ENCODE assay signal across 10 cellular contexts in the genomic region with DNA sequence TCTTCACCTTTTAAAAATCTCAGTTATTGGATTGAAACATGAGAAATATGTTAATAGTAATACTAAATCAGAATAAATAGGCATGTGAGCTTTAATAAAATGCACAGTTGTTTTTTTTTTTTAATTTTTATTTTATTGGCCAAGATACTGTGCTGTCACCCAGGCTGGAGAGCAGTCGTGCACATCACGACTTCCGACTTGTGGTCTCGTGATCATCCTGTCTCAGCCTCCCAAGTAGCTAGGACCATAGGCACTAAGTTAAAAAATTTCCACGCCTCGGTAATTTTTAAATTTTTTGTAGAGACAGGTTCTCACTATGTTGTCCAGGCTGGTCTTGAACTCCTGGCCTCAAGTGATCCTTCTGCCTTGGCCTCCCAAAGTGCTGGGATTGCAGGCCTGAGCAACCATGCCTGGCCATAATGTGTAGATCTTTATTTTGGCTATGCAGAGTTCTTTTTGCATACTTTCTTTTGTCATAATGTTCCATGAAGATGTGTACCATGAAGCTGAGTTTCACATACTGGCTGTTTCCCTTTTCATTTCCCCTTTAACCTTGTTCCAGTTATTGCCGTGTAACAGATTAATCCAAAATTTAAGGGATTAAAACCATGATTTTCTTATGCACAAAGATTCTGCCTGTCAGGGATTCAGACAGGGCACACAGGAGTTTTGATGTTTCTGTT. TPM values are rescaled to one million over a fixed set of nuclear protein-coding genes. Genes with fewer than 3 reads are reported as not detected.
A peak's percentile ranks its signal among the peaks of the same experiment; 100 is the strongest.
DNase-seq lines count a peak whose midpoint lies in the region; ATAC-seq and TF ChIP-seq lines count a peak whose summit lies in the region.
"Had no signal": no experiment of that assay in that cellular context is flagged by ENCODE, and none has a peak within 500 bp of the region (broad histone marks: within the 10 kb centered on the region; RNA-seq: fewer than 3 reads in every experiment).

No MANE protein-coding gene starts in this region.

- WGBS in right cardiac atrium, result 86% methylated on average over 7 of the region's 7 CpGs
- WGBS in urinary bladder, result 89% methylated on average over 7 of the region's 7 CpGs
- 87 to 90% methylated on average over 7 of the region's 7 CpGs for WGBS in thyroid gland, 2 donors

- H3K4me3 Mint-ChIP-seq in IgD-negative memory B cell, result peak overlapping the region in 3 of 4 donors; percentile 9 to 83 (median 65)
- peak overlapping the region in 1 of 5 experiments; percentile 28 for H3K4me3 Mint-ChIP-seq in brain

- H3K9me3 ChIP-seq in right cardiac atrium (ENCODE audit: control insufficient read depth, low read length), result no peaks in the 10 kb centered on the region
- H3K9me3 ChIP-seq in thyroid gland, result no peaks in the 10 kb centered on the region

- H3K27me3 Mint-ChIP-seq in IgD-negative memory B cell, result no peaks in the 10 kb centered on the region
- H3K27me3 Mint-ChIP-seq in brain, result no peaks in the 10 kb centered on the region

- H3K27ac ChIP-seq in right cardiac atrium (ENCODE audit: low read length), result peak overlapping the region; percentile 57
- peak overlapping the region; percentile 5 for H3K27ac ChIP-seq in urinary bladder (ENCODE audit: low read depth)
- no peak overlapping the region for H3K27ac ChIP-seq in thyroid gland

- ATAC-seq in right cardiac atrium (no peak), Right ventricle myocardium superior (ENCODE audit: poor library complexity) (no peak), left colon (no peak), GM18519 (IDR thresholded peaks at IDR 0.05; ENCODE audit: low FRiP score, unreplicated experiment) (no peak)

- H3K4me1 Mint-ChIP-seq in IgD-negative memory B cell (peaks cover 46 to 50% (median 48%) of the 10 kb centered on the region in 3 donors), brain (peaks cover 62% of the 10 kb centered on the region)

- H3K27me3 ChIP-seq in right cardiac atrium (ENCODE audit: control insufficient read depth, insufficient read depth) (no peaks in the 10 kb centered on the region), thyroid gland (no peaks in the 10 kb centered on the region)

- intact Hi-C loops in right cardiac atrium (cut with DNase I) (no loop called here), Right ventricle myocardium superior (cut with DNase I) (no loop called here), left colon (cut with DNase I, micrococcal nuclease) (no loop called here), thyroid gland (cut with DNase I) (no loop called here)

- H3K27ac Mint-ChIP-seq in IgD-negative memory B cell, result peak overlapping the region; percentile 80 to 86 (median 81)
- peak overlapping the region in 3 of 5 experiments; percentile 39 to 76 (median 71) for H3K27ac Mint-ChIP-seq in brain

- DNase-seq in right cardiac atrium (no peak), Right ventricle myocardium superior (no peak), left colon (no peak), thyroid gland (no peak)
- DNase-seq: occipital lobe had no signal

- no peak for TF ChIP-seq POLR2A in thyroid gland (IDR thresholded peaks at IDR 0.05)

- H3K9me3 Mint-ChIP-seq in IgD-negative memory B cell, result no peaks in the 10 kb centered on the region
- no peaks in the 10 kb centered on the region for H3K9me3 Mint-ChIP-seq in brain
- H3K9me3 Mint-ChIP-seq: activated naive CD4-positive, alpha-beta T cell treated with anti-CD3 and anti-CD28 coated beads, Interleukin-2, amount 50 U/mL, for 72 hours had no signal

- H3K36me3 Mint-ChIP-seq in IgD-negative memory B cell (no peaks in the 10 kb centered on the region), brain (peaks cover 50% of the 10 kb centered on the region)

- no peak overlapping the region for H3K4me3 ChIP-seq in right cardiac atrium (ENCODE audit: low read length)
- H3K4me3 ChIP-seq in urinary bladder (ENCODE audit: low read depth, low read length), result no peak overlapping the region
- H3K4me3 ChIP-seq in thyroid gland (replicated peaks in 1 of 3), result no peak overlapping the region

- TF ChIP-seq CTCF in brain (conservative IDR thresholded peaks at IDR 0.05) (no peak), thyroid gland (IDR thresholded peaks at IDR 0.05) (no peak)

- H3K36me3 ChIP-seq in urinary bladder (ENCODE audit: insufficient read depth) (no peaks in the 10 kb centered on the region), thyroid gland (peaks cover 8 to 9% of the 10 kb centered on the region in 2 donors)

- H3K4me1 ChIP-seq in right cardiac atrium (ENCODE audit: control insufficient read depth, insufficient read depth, low read length) (peaks cover 7% of the 10 kb centered on the region), urinary bladder (ENCODE audit: insufficient read depth) (no peaks in the 10 kb centered on the region), thyroid gland (peaks cover 0 to 6% of the 10 kb centered on the region in 2 donors)

RNA-seq across cellular contexts. Expression of gene CAPRIN1, which starts 16.0 kb away (rescaled TPM):
- total RNA-seq in right cardiac atrium, result 100 to 1,000 TPM; 111 to 123 (median 116) TPM
- 54.5 TPM for polyA plus RNA-seq in right cardiac atrium
- 105 TPM for total RNA-seq in Right ventricle myocardium superior
- polyA plus RNA-seq in IgD-negative memory B cell, result 63.5 TPM
- polyA plus RNA-seq in brain (ENCODE audit: insufficient read depth, low read depth, low replicate concordance), result 135 TPM
- 288 TPM for total RNA-seq in urinary bladder
- 71.4 TPM for polyA plus RNA-seq in urinary bladder
- 100 to 1,000 TPM; 150 to 166 TPM for total RNA-seq in left colon
- 100 to 1,000 TPM; 164 to 207 (median 180) TPM for total RNA-seq in thyroid gland

RNA-seq across cellular contexts. Expression of gene NAT10, which starts 37.9 kb away (rescaled TPM):
- total RNA-seq in right cardiac atrium (10 to 100 TPM; 21.2 to 24.7 (median 21.8) TPM), Right ventricle myocardium superior (20.9 TPM), urinary bladder (15.9 TPM), left colon (10 to 100 TPM; 22.5 to 30.6 TPM), thyroid gland (10 to 100 TPM; 25.9 to 32.9 (median 31.2) TPM)
- polyA plus RNA-seq in right cardiac atrium (11.9 TPM), IgD-negative memory B cell (35.7 TPM), brain (ENCODE audit: insufficient read depth, low read depth, low replicate concordance) (17.4 TPM), urinary bladder (26.1 TPM)

Comparison
In these comparisons a context has a peak if more than half of its experiments do, and no peak if none do; other contexts are left out.
1. H3K27ac ChIP-seq: peak in right cardiac atrium (single experiment) and urinary bladder (single experiment); none in thyroid gland (0 of 3).